ENCODE assay signal across 19 cellular contexts in genomic region chr4:95358320-95358889, GRCh38.
"Had no signal": no experiment of that assay in that cellular context is flagged by ENCODE, and none has a peak within 500 bp of the region (broad histone marks: within the 10 kb centered on the region; RNA-seq: fewer than 3 reads in every experiment).

No MANE protein-coding gene starts in this region.

- H3K9me3 ChIP-seq: gastrocnemius medialis, sigmoid colon, stomach, thoracic aorta had no signal

- H3K27ac ChIP-seq: epithelial cell of prostate, gastrocnemius medialis, sigmoid colon, stomach, thoracic aorta had no signal

- H3K27ac Mint-ChIP-seq: activated CD8-positive, alpha-beta T cell treated with anti-CD3 and anti-CD28 coated beads, Interleukin-2, amount 10 ng/mL, durations not matched to agents 7 days and 5 days; activated naive CD8-positive, alpha-beta T cell; activated T-cell treated with anti-CD3 and anti-CD28 coated beads, Interleukin-2, amount 50 U/mL, for 72 hours; T-helper 1 cell treated with Interleukin-12 subunit alpha and Interleukin-12 subunit beta and Interleukin-4 antibody, amounts not matched to agents 30 μg/mL and 1 μg/mL, for 36 hours; WTC11 had no signal

- H3K27me3 ChIP-seq: gastrocnemius medialis, sigmoid colon, stomach had no signal

- DNase-seq: activated CD4-positive, alpha-beta T cell treated with anti-CD3 and anti-CD28 coated beads for 48 hours; activated CD8-positive, alpha-beta memory T cell treated with anti-CD3 and anti-CD28 coated beads, Interleukin-2, amount 50 U/mL, for 4 hours; activated CD8-positive, alpha-beta T cell treated with anti-CD3 and anti-CD28 coated beads, Interleukin-2, amount 10 ng/mL, durations not matched to agents 7 days and 5 days; activated gamma-delta T cell; activated T-cell treated with anti-CD3 and anti-CD28 coated beads, Interleukin-2, amount 50 U/mL, for 72 hours; effector memory CD4-positive, alpha-beta T cell; gastrocnemius medialis; left ventricle myocardium superior; sigmoid colon; stimulated activated CD4-positive, alpha-beta T cell treated with anti-CD3 and anti-CD28 coated beads, Interleukin-1b, Interleukin-23, amount 100 ng/mL, for 48 hours; stomach had no signal

- H3K9me3 Mint-ChIP-seq: activated T-cell treated with anti-CD3 and anti-CD28 coated beads, Interleukin-2, amount 50 U/mL, for 72 hours; neural crest cell; T-helper 1 cell treated with Interleukin-12 subunit alpha and Interleukin-12 subunit beta and Interleukin-4 antibody, amounts not matched to agents 30 μg/mL and 1 μg/mL, for 36 hours; WTC11 had no signal

- H3K4me3 ChIP-seq: gastrocnemius medialis, sigmoid colon, stomach, thoracic aorta had no signal

- H3K27me3 Mint-ChIP-seq: activated naive CD8-positive, alpha-beta T cell; central memory CD8-positive, alpha-beta T cell had no signal

- H3K4me1 Mint-ChIP-seq: central memory CD8-positive, alpha-beta T cell had no signal

- ATAC-seq: activated CD8-positive, alpha-beta T cell treated with anti-CD3 and anti-CD28 coated beads, Interleukin-2, amount 10 ng/mL, durations not matched to agents 7 days and 5 days; activated T-cell treated with anti-CD3 and anti-CD28 coated beads, Interleukin-2, amount 50 U/mL, for 72 hours; gastrocnemius medialis; left ventricle myocardium superior; WTC11 had no signal

- H3K36me3 ChIP-seq: gastrocnemius medialis, sigmoid colon, stomach, thoracic aorta had no signal

- H3K4me3 Mint-ChIP-seq: activated CD8-positive, alpha-beta T cell treated with anti-CD3 and anti-CD28 coated beads, Interleukin-2, amount 10 ng/mL, durations not matched to agents 7 days and 5 days; activated naive CD8-positive, alpha-beta T cell; activated T-cell treated with anti-CD3 and anti-CD28 coated beads, Interleukin-2, amount 50 U/mL, for 72 hours; brain; central memory CD8-positive, alpha-beta T cell; neural crest cell; T-helper 1 cell treated with Interleukin-12 subunit alpha and Interleukin-12 subunit beta and Interleukin-4 antibody, amounts not matched to agents 30 μg/mL and 1 μg/mL, for 36 hours; WTC11 had no signal

- H3K36me3 Mint-ChIP-seq: activated naive CD8-positive, alpha-beta T cell; brain; WTC11 had no signal
